In the genomic region with DNA sequence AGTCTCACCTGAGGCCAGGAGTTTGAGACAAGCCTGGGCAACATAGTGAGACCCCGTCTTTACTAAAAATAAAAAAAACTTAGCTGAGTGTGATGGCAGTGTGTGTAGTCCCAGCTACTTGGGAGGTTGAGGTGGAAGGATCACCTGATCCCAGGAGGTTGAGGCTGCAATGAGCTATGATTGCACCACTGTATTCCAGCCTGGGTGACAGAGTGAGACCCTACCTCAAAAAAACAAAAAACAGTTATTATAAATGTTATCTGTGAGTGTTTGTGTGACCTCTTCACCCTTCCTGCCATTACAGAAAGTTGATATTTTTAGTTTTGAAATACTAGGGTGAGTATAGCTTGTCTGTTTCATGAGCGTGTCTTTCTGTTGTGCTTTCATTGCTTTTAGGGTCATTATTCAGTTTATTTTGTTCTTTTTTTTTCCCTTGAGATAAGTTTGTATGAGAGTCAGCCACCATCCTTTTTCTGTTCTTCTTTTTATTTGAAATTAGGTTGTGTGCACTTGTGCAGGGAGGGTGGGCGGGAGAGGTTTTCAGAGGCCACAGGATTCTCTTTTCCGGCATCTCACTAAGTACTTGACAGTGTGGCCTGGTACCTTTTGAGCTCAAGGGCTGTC, we compare ENCODE assay signal across 1 cellular context.
TF ChIP-seq lines count a peak whose summit lies in the region.

No MANE protein-coding gene starts in this region.

TF ChIP-seq in GM12878, 131 proteins besides CTCF, POLR2A, EP300 and RAD21 (continued from another document):
- TF ChIP-seq ATF7 (IDR thresholded peaks at IDR 0.05; ENCODE audit: low read depth) (peak; percentile 67), TCF12 (IDR thresholded peaks at IDR 0.05; ENCODE audit: low read depth, low read length) (no peak), SIX5 (IDR thresholded peaks at IDR 0.05; ENCODE audit: low read depth, low read length, severe bottlenecking) (no peak), PML (IDR thresholded peaks at IDR 0.05; ENCODE audit: low read length) (no peak), MTA3 (IDR thresholded peaks at IDR 0.05; ENCODE audit: borderline replicate concordance, low read length) (0 out of 2 replicates have a peak, but pooled peaks have one; percentile 3), BHLHE40 (IDR thresholded peaks at IDR 0.05; ENCODE audit: borderline replicate concordance in 1 of 2, low read depth in 2 of 2, low read length in 1 of 2) (peak in 1 of 2 experiments; percentile 68; a peak in 2 of 4 replicates), NR2F1 (conservative IDR thresholded peaks at IDR 0.05) (peak; percentile 91)
- TF ChIP-seq, protein P1, sequence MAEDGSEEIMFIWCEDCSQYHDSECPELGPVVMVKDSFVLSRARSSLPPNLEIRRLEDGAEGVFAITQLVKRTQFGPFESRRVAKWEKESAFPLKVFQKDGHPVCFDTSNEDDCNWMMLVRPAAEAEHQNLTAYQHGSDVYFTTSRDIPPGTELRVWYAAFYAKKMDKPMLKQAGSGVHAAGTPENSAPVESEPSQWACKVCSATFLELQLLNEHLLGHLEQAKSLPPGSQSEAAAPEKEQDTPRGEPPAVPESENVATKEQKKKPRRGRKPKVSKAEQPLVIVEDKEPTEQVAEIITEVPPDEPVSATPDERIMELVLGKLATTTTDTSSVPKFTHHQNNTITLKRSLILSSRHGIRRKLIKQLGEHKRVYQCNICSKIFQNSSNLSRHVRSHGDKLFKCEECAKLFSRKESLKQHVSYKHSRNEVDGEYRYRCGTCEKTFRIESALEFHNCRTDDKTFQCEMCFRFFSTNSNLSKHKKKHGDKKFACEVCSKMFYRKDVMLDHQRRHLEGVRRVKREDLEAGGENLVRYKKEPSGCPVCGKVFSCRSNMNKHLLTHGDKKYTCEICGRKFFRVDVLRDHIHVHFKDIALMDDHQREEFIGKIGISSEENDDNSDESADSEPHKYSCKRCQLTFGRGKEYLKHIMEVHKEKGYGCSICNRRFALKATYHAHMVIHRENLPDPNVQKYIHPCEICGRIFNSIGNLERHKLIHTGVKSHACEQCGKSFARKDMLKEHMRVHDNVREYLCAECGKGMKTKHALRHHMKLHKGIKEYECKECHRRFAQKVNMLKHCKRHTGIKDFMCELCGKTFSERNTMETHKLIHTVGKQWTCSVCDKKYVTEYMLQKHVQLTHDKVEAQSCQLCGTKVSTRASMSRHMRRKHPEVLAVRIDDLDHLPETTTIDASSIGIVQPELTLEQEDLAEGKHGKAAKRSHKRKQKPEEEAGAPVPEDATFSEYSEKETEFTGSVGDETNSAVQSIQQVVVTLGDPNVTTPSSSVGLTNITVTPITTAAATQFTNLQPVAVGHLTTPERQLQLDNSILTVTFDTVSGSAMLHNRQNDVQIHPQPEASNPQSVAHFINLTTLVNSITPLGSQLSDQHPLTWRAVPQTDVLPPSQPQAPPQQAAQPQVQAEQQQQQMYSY (CRISPR knock-in tag; IDR thresholded peaks at IDR 0.05), result no peak
